Comparison of ENCODE assay signal across 10 cellular contexts in the genomic region with DNA sequence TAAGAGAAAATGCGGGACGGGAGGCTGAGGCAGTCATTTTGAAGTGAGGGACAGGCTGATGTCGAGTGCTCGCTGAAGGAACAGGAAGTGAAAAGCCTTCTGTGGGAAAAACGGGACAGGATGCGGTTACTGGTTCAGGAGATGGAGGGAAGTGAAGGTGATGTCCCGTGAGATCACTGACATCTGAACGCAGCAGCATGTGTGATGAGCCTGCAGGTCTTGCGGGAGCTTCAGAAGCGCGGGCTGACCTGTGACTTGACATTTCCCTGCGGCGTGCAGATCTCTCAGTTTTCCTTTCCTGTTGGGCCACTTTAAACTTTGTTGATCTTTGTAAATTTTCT.
A peak's percentile ranks its signal among the peaks of the same experiment; 100 is the strongest.
DNase-seq lines count a peak whose midpoint lies in the region; ATAC-seq and TF ChIP-seq lines count a peak whose summit lies in the region.
"Had no signal": no experiment of that assay in that cellular context is flagged by ENCODE, and none has a peak within 500 bp of the region (broad histone marks: within the 10 kb centered on the region; RNA-seq: fewer than 3 reads in every experiment).

No MANE protein-coding gene starts in this region.

- no peaks in the 10 kb centered on the region for H3K27me3 Mint-ChIP-seq in activated naive CD8-positive, alpha-beta T cell treated with anti-CD3 and anti-CD28 coated beads for 36 hours
- H3K27me3 Mint-ChIP-seq in stimulated activated naive B cell treated with anti-CD40 and anti-IgM and Interleukin-4, amounts not matched to agents 10 μg/mL and 1 μg/mL and 100 μg/mL, for 72 hours = no peaks in the 10 kb centered on the region

- peaks cover 14% of the 10 kb centered on the region for H3K36me3 Mint-ChIP-seq in activated naive CD8-positive, alpha-beta T cell treated with anti-CD3 and anti-CD28 coated beads for 36 hours
- peaks cover 65 to 79% of the 10 kb centered on the region in 2 donors for H3K36me3 Mint-ChIP-seq in stimulated activated naive B cell treated with anti-CD40 and anti-IgM and Interleukin-4, amounts not matched to agents 10 μg/mL and 1 μg/mL and 100 μg/mL, for 72 hours

- TF ChIP-seq POLR2A in NB4 (IDR thresholded peaks at IDR 0.05; ENCODE audit: extremely low read depth, insufficient read length) = no peak

- no peaks in the 10 kb centered on the region for H3K9me3 Mint-ChIP-seq in activated naive CD8-positive, alpha-beta T cell treated with anti-CD3 and anti-CD28 coated beads for 36 hours
- H3K9me3 Mint-ChIP-seq in stimulated activated naive B cell treated with anti-CD40 and anti-IgM and Interleukin-4, amounts not matched to agents 10 μg/mL and 1 μg/mL and 100 μg/mL, for 72 hours = no peaks in the 10 kb centered on the region

- peak; percentile 60 to 66 for ATAC-seq in stimulated activated naive B cell treated with anti-CD40 and anti-IgM and Interleukin-4, amounts not matched to agents 10 μg/mL and 1 μg/mL and 100 μg/mL, for 72 hours (replicated peaks)
- no peak for ATAC-seq in GM21447 (IDR thresholded peaks at IDR 0.05; ENCODE audit: unreplicated experiment)
- ATAC-seq: K562 had no signal

- peak overlapping the region; percentile 35 for H3K4me3 Mint-ChIP-seq in activated naive CD8-positive, alpha-beta T cell treated with anti-CD3 and anti-CD28 coated beads for 36 hours
- peak overlapping the region; percentile 45 to 74 for H3K4me3 Mint-ChIP-seq in stimulated activated naive B cell treated with anti-CD40 and anti-IgM and Interleukin-4, amounts not matched to agents 10 μg/mL and 1 μg/mL and 100 μg/mL, for 72 hours

- H3K4me3 ChIP-seq in NB4 (ENCODE audit: low read depth, low read length) = no peak overlapping the region
- H3K4me3 ChIP-seq: dorsolateral prefrontal cortex, K562 had no signal

- TF ChIP-seq CTCF in NB4 (IDR thresholded peaks at IDR 0.05; ENCODE audit: low read depth, low read length) = no peak

- peak overlapping the region; percentile 78 for H3K27ac Mint-ChIP-seq in activated naive CD8-positive, alpha-beta T cell treated with anti-CD3 and anti-CD28 coated beads for 36 hours
- peak overlapping the region; percentile 84 for H3K27ac Mint-ChIP-seq in stimulated activated naive B cell treated with anti-CD40 and anti-IgM and Interleukin-4, amounts not matched to agents 10 μg/mL and 1 μg/mL and 100 μg/mL, for 72 hours

- peaks cover 27% of the 10 kb centered on the region for H3K4me1 Mint-ChIP-seq in activated naive CD8-positive, alpha-beta T cell treated with anti-CD3 and anti-CD28 coated beads for 36 hours
- peaks cover 55 to 75% of the 10 kb centered on the region in 2 donors for H3K4me1 Mint-ChIP-seq in stimulated activated naive B cell treated with anti-CD40 and anti-IgM and Interleukin-4, amounts not matched to agents 10 μg/mL and 1 μg/mL and 100 μg/mL, for 72 hours

- DNase-seq in activated T-cell treated with anti-CD3 and anti-CD28 coated beads for 24 hours (ENCODE audit: low read depth) (peak; percentile 14), NB4 (ENCODE audit: low read depth) (peak; percentile 92), NK-92 (lab: John Stamatoyannopoulos, UW; ENCODE audit: unreplicated experiment) (no peak), activated gamma-delta T cell treated with Interleukin-2 at 50 U/mL for 16 hours (no peak)
- no peak for DNase-seq in activated T-cell treated with anti-CD3 and anti-CD28 coated beads, Interleukin-2, amount 50 U/mL, for 1 hour
- DNase-seq in activated naive CD8-positive, alpha-beta T cell treated with anti-CD3 and anti-CD28 coated beads for 36 hours = peak; percentile 37
- peak; percentile 46 for DNase-seq in stimulated activated naive B cell treated with anti-CD40 and anti-IgM and Interleukin-4, amounts not matched to agents 10 μg/mL and 1 μg/mL and 100 μg/mL, for 72 hours
- DNase-seq: dorsolateral prefrontal cortex had no signal

Comparison
In these comparisons a context has a peak if more than half of its experiments do, and no peak if none do; other contexts are left out.
1. DNase-seq: peak in activated T-cell treated with anti-CD3 and anti-CD28 coated beads for 24 hours (single experiment), NB4 (single experiment), activated naive CD8-positive, alpha-beta T cell treated with anti-CD3 and anti-CD28 coated beads for 36 hours (single experiment) and stimulated activated naive B cell treated with anti-CD40 and anti-IgM and Interleukin-4, amounts not matched to agents 10 μg/mL and 1 μg/mL and 100 μg/mL, for 72 hours (single experiment); none in activated T-cell treated with anti-CD3 and anti-CD28 coated beads, Interleukin-2, amount 50 U/mL, for 1 hour (single experiment), NK-92 (single experiment) and activated gamma-delta T cell treated with Interleukin-2 at 50 U/mL for 16 hours (single experiment).